Comparison of ENCODE assay signal across 16 cellular contexts in the genomic region with DNA sequence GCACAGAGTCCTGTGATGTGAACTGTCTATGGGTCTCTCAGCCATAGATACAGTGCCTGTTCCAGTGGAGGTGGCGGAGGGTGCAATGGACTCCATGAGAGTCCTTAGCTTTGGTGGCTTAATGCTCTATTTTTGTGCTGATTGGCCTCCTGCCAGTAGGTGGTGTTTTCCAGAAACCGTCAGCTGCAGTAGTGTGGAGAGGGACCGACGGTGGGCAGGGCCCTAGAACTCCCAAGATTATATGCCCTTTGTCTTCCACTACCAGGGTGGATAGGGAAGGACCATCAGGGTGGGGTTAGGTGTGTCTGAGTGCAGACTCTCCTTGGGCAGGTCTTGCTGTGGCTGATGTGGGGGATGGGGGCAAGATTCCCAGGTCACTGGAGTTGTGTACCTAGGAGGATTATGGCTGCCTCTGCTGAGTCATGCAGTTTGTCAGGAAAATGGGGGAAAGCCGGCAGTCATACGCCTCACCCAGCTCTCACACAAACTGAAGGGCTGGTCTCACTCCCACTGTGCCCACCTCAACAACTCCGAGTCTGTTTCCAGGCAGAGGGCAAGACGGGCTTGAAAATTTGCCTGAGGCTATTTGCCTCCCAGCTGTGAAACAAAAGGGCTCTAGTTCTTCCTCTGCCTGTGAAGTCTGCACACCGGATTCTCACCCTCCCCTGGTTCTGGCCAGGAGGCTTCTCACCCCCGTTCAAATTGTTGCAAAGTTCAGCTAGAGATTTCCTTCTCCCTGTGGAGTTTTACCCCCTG.
"Had no signal": no experiment of that assay in that cellular context is flagged by ENCODE, and none has a peak within 500 bp of the region (broad histone marks: within the 10 kb centered on the region; RNA-seq: fewer than 3 reads in every experiment).

No MANE protein-coding gene starts in this region.

- H3K4me1 ChIP-seq: adrenal gland, gastroesophageal sphincter, lower lobe of right lung, right atrium auricular region, tibial artery had no signal

- H3K27ac Mint-ChIP-seq: activated T-helper 2 cell treated with anti-CD3 and anti-CD28 coated beads, Interferon-gamma antibody, Interleukin-2, Interleukin-4, amounts not matched to agents 10 μg/mL and 5 μg/mL and 100 μg/mL, durations not matched to agents 14 hours and 24 hours and 36 hours; stimulated activated effector memory CD8-positive, alpha-beta T cell treated with anti-CD3 and anti-CD28 coated beads, Interleukin-12 subunit alpha, Interleukin-12 subunit beta, amount 100 ng/mL, for 72 hours; T-helper 17 cell had no signal

- H3K36me3 ChIP-seq: adrenal gland, gastroesophageal sphincter, lower lobe of right lung, right atrium auricular region, tibial artery had no signal

- H3K9me3 ChIP-seq: adrenal gland, lower lobe of right lung, right atrium auricular region had no signal

- H3K79me2 ChIP-seq: hepatocyte had no signal

- H3K9me3 Mint-ChIP-seq: activated T-helper 2 cell treated with anti-CD3 and anti-CD28 coated beads, Interferon-gamma antibody, Interleukin-2, Interleukin-4, amounts not matched to agents 10 μg/mL and 5 μg/mL and 100 μg/mL, durations not matched to agents 14 hours and 24 hours and 36 hours had no signal

- H3K4me3 ChIP-seq: adrenal gland, coronary artery, gastroesophageal sphincter, hepatocyte, lower lobe of right lung, right atrium auricular region, smooth muscle cell, tibial artery had no signal

- DNase-seq: activated CD4-positive, alpha-beta T cell treated with anti-CD3 and anti-CD28 coated beads, Interleukin-2, amount 50 U/mL, for 1 hour; activated CD4-positive, CD25-positive, alpha-beta regulatory T cell; activated naive CD4-positive, alpha-beta T cell treated with anti-CD3 and anti-CD28 coated beads, Interleukin-2, amount 50 U/mL, for 16 hours; adrenal gland; effector CD4-positive, alpha-beta T cell; lower lobe of right lung; midbrain; T-helper 17 cell; tibial artery had no signal

- H3K4me1 Mint-ChIP-seq: stimulated activated effector memory CD8-positive, alpha-beta T cell treated with anti-CD3 and anti-CD28 coated beads, Interleukin-12 subunit alpha, Interleukin-12 subunit beta, amount 100 ng/mL, for 72 hours; T-helper 17 cell had no signal

- H3K4me2 ChIP-seq: hepatocyte, smooth muscle cell had no signal

- ATAC-seq: gastroesophageal sphincter; lower lobe of right lung; stimulated activated effector memory CD8-positive, alpha-beta T cell treated with anti-CD3 and anti-CD28 coated beads, Interleukin-12 subunit alpha, Interleukin-12 subunit beta, amount 100 ng/mL, for 72 hours; T-helper 17 cell had no signal

- H3K36me3 Mint-ChIP-seq: stimulated activated effector memory CD8-positive, alpha-beta T cell treated with anti-CD3 and anti-CD28 coated beads, Interleukin-12 subunit alpha, Interleukin-12 subunit beta, amount 100 ng/mL, for 72 hours had no signal

- H3K4me3 Mint-ChIP-seq: stimulated activated effector memory CD8-positive, alpha-beta T cell treated with anti-CD3 and anti-CD28 coated beads, Interleukin-12 subunit alpha, Interleukin-12 subunit beta, amount 100 ng/mL, for 72 hours; T-helper 17 cell had no signal

- H3K27me3 ChIP-seq: adrenal gland, gastroesophageal sphincter, hepatocyte, right atrium auricular region, tibial artery had no signal

- H3K27ac ChIP-seq: adrenal gland, coronary artery, gastroesophageal sphincter, hepatocyte, lower lobe of right lung, right atrium auricular region, tibial artery had no signal

- H2AFZ ChIP-seq: hepatocyte had no signal
